ENCODE assay signal across 8 cellular contexts in genomic region chr9:19999491-20000057, GRCh38.
DNase-seq lines count a peak whose midpoint lies in the region; ATAC-seq and TF ChIP-seq lines count a peak whose summit lies in the region.

No MANE protein-coding gene starts in this region.

- H3K27ac ChIP-seq in CD4-positive, alpha-beta memory T cell (ENCODE audit: low read depth, low read length), result no peak overlapping the region
- H3K27ac ChIP-seq in MM.1S (ENCODE audit: low read length), result no peak overlapping the region

- H3K4me3 Mint-ChIP-seq in CD4-positive, alpha-beta memory T cell, result peak overlapping the region in 3 of 8 donors; percentile 18 to 43 (median 34)
- H3K4me3 Mint-ChIP-seq in activated T-cell treated with anti-CD3 and anti-CD28 coated beads, Interleukin-2, amount 50 U/mL, for 4 hours, result peak overlapping the region; percentile 46
- peak overlapping the region; percentile 81 for H3K4me3 Mint-ChIP-seq in natural killer cell treated with Interleukin-12 subunit alpha and Interleukin-12 subunit beta and Interleukin-15 and Interleukin-18, amount 100 ng/mL, for 72 hours

- H3K9me2 ChIP-seq in MM.1S (replicated peaks; ENCODE audit: insufficient read depth, low read length), result no peaks in the 10 kb centered on the region

- no peak overlapping the region for H3K4me2 ChIP-seq in MM.1S (ENCODE audit: low read depth, low read length)

- no peak for TF ChIP-seq POLR2A in lower leg skin (IDR thresholded peaks at IDR 0.05)

- H3K27me3 Mint-ChIP-seq in CD4-positive, alpha-beta memory T cell, result peaks cover 0 to under 1% of the 10 kb centered on the region in 2 donors
- H3K27me3 Mint-ChIP-seq in activated T-cell treated with anti-CD3 and anti-CD28 coated beads, Interleukin-2, amount 50 U/mL, for 4 hours (ENCODE audit: low read depth), result no peaks in the 10 kb centered on the region
- no peaks in the 10 kb centered on the region for H3K27me3 Mint-ChIP-seq in natural killer cell treated with Interleukin-12 subunit alpha and Interleukin-12 subunit beta and Interleukin-15 and Interleukin-18, amount 100 ng/mL, for 72 hours

- H3K27me3 ChIP-seq in CD4-positive, alpha-beta memory T cell (ENCODE audit: insufficient read depth, low read length), result no peaks in the 10 kb centered on the region
- no peaks in the 10 kb centered on the region for H3K27me3 ChIP-seq in MM.1S (replicated peaks; ENCODE audit: insufficient read depth, low read length)

- peak in 1 of 5 donors; percentile 10 for DNase-seq in CD4-positive, alpha-beta memory T cell
- no peak for DNase-seq in activated T-cell treated with anti-CD3 and anti-CD28 coated beads, Interleukin-2, amount 50 U/mL, for 4 hours
- peak; percentile 82 for DNase-seq in natural killer cell treated with Interleukin-12 subunit alpha and Interleukin-12 subunit beta and Interleukin-15 and Interleukin-18, amount 100 ng/mL, for 72 hours (ENCODE audit: low spot score)
- DNase-seq in NCI-H2081 (lab: John Stamatoyannopoulos, UW) (no peak), MM.1S (no peak), lower leg skin (ENCODE audit: low spot score in 2 of 2) (no peak)

- H3K9me3 ChIP-seq in CD4-positive, alpha-beta memory T cell (ENCODE audit: control insufficient read depth in 1 of 2, low read length in 2 of 2), result no peaks in the 10 kb centered on the region
- H3K9me3 ChIP-seq in MM.1S (replicated peaks; ENCODE audit: insufficient read depth, low read length), result no peaks in the 10 kb centered on the region

- no peaks in the 10 kb centered on the region for H4K20me1 ChIP-seq in MM.1S (ENCODE audit: insufficient read depth, low read length)

- peaks cover 23% of the 10 kb centered on the region for H3K4me1 ChIP-seq in CD4-positive, alpha-beta memory T cell (ENCODE audit: insufficient read depth, low read length)
- no peaks in the 10 kb centered on the region for H3K4me1 ChIP-seq in MM.1S (ENCODE audit: low read length)

- H3K27ac Mint-ChIP-seq in CD4-positive, alpha-beta memory T cell, result peak overlapping the region in 4 of 7 donors; percentile 32 to 73 (median 64)
- peak overlapping the region; percentile 96 to 99 for H3K27ac Mint-ChIP-seq in natural killer cell treated with Interleukin-12 subunit alpha and Interleukin-12 subunit beta and Interleukin-15 and Interleukin-18, amount 100 ng/mL, for 72 hours

- peak; percentile 85 for ATAC-seq in GM19438 (IDR thresholded peaks at IDR 0.05; ENCODE audit: low read depth, unreplicated experiment)
- peak; percentile 91 for ATAC-seq in HG03432 (IDR thresholded peaks at IDR 0.05; ENCODE audit: unreplicated experiment)
- ATAC-seq in activated T-cell treated with anti-CD3 and anti-CD28 coated beads, Interleukin-2, amount 50 U/mL, for 4 hours, result peak; percentile 98 to 99
- ATAC-seq in natural killer cell treated with Interleukin-12 subunit alpha and Interleukin-12 subunit beta and Interleukin-15 and Interleukin-18, amount 100 ng/mL, for 72 hours, result peak; percentile 96 to 97

- peaks cover 0 to 14% (median 6%) of the 10 kb centered on the region in 8 donors for H3K9me3 Mint-ChIP-seq in CD4-positive, alpha-beta memory T cell
- H3K9me3 Mint-ChIP-seq in activated T-cell treated with anti-CD3 and anti-CD28 coated beads, Interleukin-2, amount 50 U/mL, for 4 hours, result no peaks in the 10 kb centered on the region
- peaks cover 12% of the 10 kb centered on the region for H3K9me3 Mint-ChIP-seq in natural killer cell treated with Interleukin-12 subunit alpha and Interleukin-12 subunit beta and Interleukin-15 and Interleukin-18, amount 100 ng/mL, for 72 hours

- no peaks in the 10 kb centered on the region for H3F3A ChIP-seq in MM.1S (ENCODE audit: insufficient read depth, low read length)

- H3K79me2 ChIP-seq in MM.1S (ENCODE audit: low read length), result no peaks in the 10 kb centered on the region

- peaks cover 10 to 23% (median 16%) of the 10 kb centered on the region in 4 donors for H3K4me1 Mint-ChIP-seq in CD4-positive, alpha-beta memory T cell
- peaks cover 33% of the 10 kb centered on the region for H3K4me1 Mint-ChIP-seq in activated T-cell treated with anti-CD3 and anti-CD28 coated beads, Interleukin-2, amount 50 U/mL, for 4 hours (ENCODE audit: low read depth)
- H3K4me1 Mint-ChIP-seq in natural killer cell treated with Interleukin-12 subunit alpha and Interleukin-12 subunit beta and Interleukin-15 and Interleukin-18, amount 100 ng/mL, for 72 hours (ENCODE audit: low read depth in 2 of 2), result peaks cover 31 to 44% of the 10 kb centered on the region in 2 donors

- TF ChIP-seq CTCF in MM.1S (IDR thresholded peaks at IDR 0.05; ENCODE audit: low read length) (no peak), lower leg skin (IDR thresholded peaks at IDR 0.05) (no peak)

- CTCF ChIA-PET in CD4-positive, alpha-beta memory T cell (lab: Charles Lee; ENCODE audit: partially characterized antibody), result no interaction called here

- peaks cover 3 to 7% of the 10 kb centered on the region in 2 donors for H3K36me3 Mint-ChIP-seq in CD4-positive, alpha-beta memory T cell
- peaks cover 4% of the 10 kb centered on the region for H3K36me3 Mint-ChIP-seq in activated T-cell treated with anti-CD3 and anti-CD28 coated beads, Interleukin-2, amount 50 U/mL, for 4 hours (ENCODE audit: insufficient read depth)
- H3K36me3 Mint-ChIP-seq in natural killer cell treated with Interleukin-12 subunit alpha and Interleukin-12 subunit beta and Interleukin-15 and Interleukin-18, amount 100 ng/mL, for 72 hours, result peaks cover 26% of the 10 kb centered on the region

- intact Hi-C loops in CD4-positive, alpha-beta memory T cell (cut with micrococcal nuclease), result no loop called here
- intact Hi-C loops in lower leg skin (cut with DNase I; ENCODE audit: low total_unique reads), result no loop called here

- POLR2A ChIA-PET in CD4-positive, alpha-beta memory T cell (lab: Charles Lee; ENCODE audit: partially characterized antibody), result no interaction called here

- WGBS in lower leg skin, 2 donors, result 62 to 73% methylated on average over 2 of the region's 2 CpGs

- no peaks in the 10 kb centered on the region for H3K36me3 ChIP-seq in CD4-positive, alpha-beta memory T cell (ENCODE audit: insufficient read depth, low read length)
- no peaks in the 10 kb centered on the region for H3K36me3 ChIP-seq in MM.1S (replicated peaks; ENCODE audit: insufficient read depth, low read length)

- no peak overlapping the region for H2AFZ ChIP-seq in MM.1S (ENCODE audit: low read length)

- no peak overlapping the region for H3K4me3 ChIP-seq in CD4-positive, alpha-beta memory T cell (ENCODE audit: low read length in 2 of 2)
- H3K4me3 ChIP-seq in MM.1S (ENCODE audit: low read length) (no peak overlapping the region), lower leg skin (ENCODE audit: low read depth, poor library complexity, severe bottlenecking) (no peak overlapping the region)

- no peak overlapping the region for H3K9ac ChIP-seq in MM.1S (ENCODE audit: low read length)
